Comparison of ENCODE assay signal across 2 cellular contexts in genomic region chr1:25991937-25992688, GRCh38.
TF ChIP-seq lines count a peak whose summit lies in the region.

No MANE protein-coding gene starts in this region.

TF ChIP-seq in HCT116, 20 proteins besides CTCF, POLR2A, EP300 and RAD21:
- TF ChIP-seq CBX3 (IDR thresholded peaks at IDR 0.05; ENCODE audit: low read depth) = no peak
- TF ChIP-seq POLR2AphosphoS5 (IDR thresholded peaks at IDR 0.05; ENCODE audit: low read depth, low read length) = no peak
- no peak for TF ChIP-seq FOSL1 (IDR thresholded peaks at IDR 0.05; ENCODE audit: low read depth)
- TF ChIP-seq, protein P1, sequence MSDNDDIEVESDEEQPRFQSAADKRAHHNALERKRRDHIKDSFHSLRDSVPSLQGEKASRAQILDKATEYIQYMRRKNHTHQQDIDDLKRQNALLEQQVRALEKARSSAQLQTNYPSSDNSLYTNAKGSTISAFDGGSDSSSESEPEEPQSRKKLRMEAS (IDR thresholded peaks at IDR 0.05) = no peak
TF ChIP-seq in HCT116: peak in this region for 0.

TF ChIP-seq in SK-N-SH, 30 proteins besides CTCF, POLR2A, EP300 and RAD21:
- TF ChIP-seq TEAD4 (IDR thresholded peaks at IDR 0.05; ENCODE audit: borderline replicate concordance, insufficient read depth) (no peak), FOSL2 (IDR thresholded peaks at IDR 0.05; ENCODE audit: borderline replicate concordance, low read depth) (no peak), JUND (IDR thresholded peaks at IDR 0.05) (no peak), CHD2 (IDR thresholded peaks at IDR 0.05; ENCODE audit: low read length, partially characterized antibody) (no peak), ZBTB33 (IDR thresholded peaks at IDR 0.05; ENCODE audit: borderline replicate concordance, low read depth) (no peak), TCF12 (IDR thresholded peaks at IDR 0.05) (no peak), RXRA (IDR thresholded peaks at IDR 0.05; ENCODE audit: borderline replicate concordance, low read depth) (no peak)
